Comparison of ENCODE assay signal across 8 cellular contexts in genomic region chr1:246608616-246609376, GRCh38. TPM values are rescaled to one million over a fixed set of nuclear protein-coding genes. Genes with fewer than 3 reads are reported as not detected.
A peak's percentile ranks its signal among the peaks of the same experiment; 100 is the strongest.
DNase-seq lines count a peak whose midpoint lies in the region; ATAC-seq and TF ChIP-seq lines count a peak whose summit lies in the region.

No MANE protein-coding gene starts in this region.

- no peak overlapping the region for H3K9ac ChIP-seq in BLaER1

- H3K9me3 ChIP-seq in BLaER1 (peaks cover 47% of the 10 kb centered on the region), cardiac muscle cell (ENCODE audit: low read depth) (no peaks in the 10 kb centered on the region)

- H3K27ac ChIP-seq in BLaER1 = no peak overlapping the region
- H3K27ac ChIP-seq in cardiac muscle cell = no peak overlapping the region

- no peaks in the 10 kb centered on the region for H3K9me3 Mint-ChIP-seq in activated T-cell treated with anti-CD3 and anti-CD28 coated beads, Interleukin-2, amount 50 U/mL, for 4 hours

- peaks cover 29% of the 10 kb centered on the region; the same call in 1 of the 2 replicates for H4K20me1 ChIP-seq in BLaER1

- TF ChIP-seq CTCF in cardiac muscle cell (IDR thresholded peaks at IDR 0.05; ENCODE audit: low read depth, low read length) (peak; percentile 23), retinal pigment epithelial cell (conservative IDR thresholded peaks at IDR 0.05; ENCODE audit: low read depth, low read length) (peak; percentile 45)

- no peak overlapping the region for H3K4me3 Mint-ChIP-seq in activated T-cell treated with anti-CD3 and anti-CD28 coated beads, Interleukin-2, amount 50 U/mL, for 4 hours

- peak overlapping the region; percentile 58 for H3K4me2 ChIP-seq in BLaER1

- no peaks in the 10 kb centered on the region for H3K27me3 Mint-ChIP-seq in activated T-cell treated with anti-CD3 and anti-CD28 coated beads, Interleukin-2, amount 50 U/mL, for 4 hours (ENCODE audit: low read depth)

- peak; percentile 86 for DNase-seq in NCI-H2029 treated with DMSO at 0.1 percent for 48 hours (lab: John Stamatoyannopoulos, UW)
- DNase-seq in activated T-cell treated with anti-CD3 and anti-CD28 coated beads, Interleukin-2, amount 50 U/mL, for 4 hours = peak; percentile 19
- DNase-seq in cardiac muscle cell (ENCODE audit: low read depth in 1 of 2, low spot score in 1 of 2) = peak in 1 of 2 donors; percentile 95
- DNase-seq in retinal pigment epithelial cell (ENCODE audit: low read depth) = peak; percentile 98

- H3K36me3 Mint-ChIP-seq in activated T-cell treated with anti-CD3 and anti-CD28 coated beads, Interleukin-2, amount 50 U/mL, for 4 hours (ENCODE audit: insufficient read depth) = peaks cover 12% of the 10 kb centered on the region

- H3K36me3 ChIP-seq in BLaER1 (peaks cover 54% of the 10 kb centered on the region), cardiac muscle cell (no peaks in the 10 kb centered on the region)

- H3K4me1 Mint-ChIP-seq in activated T-cell treated with anti-CD3 and anti-CD28 coated beads, Interleukin-2, amount 50 U/mL, for 4 hours (ENCODE audit: low read depth) = peaks cover 52% of the 10 kb centered on the region

- H3K27me3 ChIP-seq in BLaER1 (no peaks in the 10 kb centered on the region), cardiac muscle cell (no peaks in the 10 kb centered on the region)

- ATAC-seq in GM19452 (IDR thresholded peaks at IDR 0.05; ENCODE audit: unreplicated experiment) (peak; percentile 79), HG03439 (IDR thresholded peaks at IDR 0.05; ENCODE audit: unreplicated experiment) (no peak), GM21515 (IDR thresholded peaks at IDR 0.05; ENCODE audit: unreplicated experiment) (no peak)
- ATAC-seq in activated T-cell treated with anti-CD3 and anti-CD28 coated beads, Interleukin-2, amount 50 U/mL, for 4 hours = peak; percentile 55 to 67

- H3K4me3 ChIP-seq in BLaER1 (no peak overlapping the region), cardiac muscle cell (no peak overlapping the region), retinal pigment epithelial cell (ENCODE audit: low read length) (peak overlapping the region; percentile 31)

- peaks cover 25% of the 10 kb centered on the region for H3K4me1 ChIP-seq in BLaER1
- H3K4me1 ChIP-seq in cardiac muscle cell (ENCODE audit: low read depth) = no peaks in the 10 kb centered on the region

RNA-seq across cellular contexts. Expression of gene CNST, which starts 42.5 kb away (rescaled TPM):
- 10 to 100 TPM; 32.1 to 33.5 (median 32.3) TPM for total RNA-seq in activated T-cell treated with anti-CD3 and anti-CD28 coated beads, Interleukin-2, amount 50 U/mL, for 4 hours
- 14.1 and 17.9 TPM in 2 replicates for total RNA-seq in cardiac muscle cell
- polyA plus RNA-seq in cardiac muscle cell = 13.1 and 14.9 TPM in 2 replicates

RNA-seq across cellular contexts. Expression of gene TFB2M, which starts 42.7 kb away (rescaled TPM):
- total RNA-seq in activated T-cell treated with anti-CD3 and anti-CD28 coated beads, Interleukin-2, amount 50 U/mL, for 4 hours = 10 to 100 TPM; 41.7 to 45.8 (median 42.8) TPM
- total RNA-seq in cardiac muscle cell = 5.7 and 7.3 TPM in 2 replicates
- polyA plus RNA-seq in cardiac muscle cell = 9.4 and 12.0 TPM in 2 replicates

Comparison
In these comparisons a context has a peak if more than half of its experiments do, and no peak if none do; other contexts are left out.
1. ATAC-seq: peak in GM19452 (single experiment) and activated T-cell treated with anti-CD3 and anti-CD28 coated beads, Interleukin-2, amount 50 U/mL, for 4 hours (2 of 2); none in HG03439 (single experiment) and GM21515 (single experiment).